In genomic region chr7:131501422-131501821, GRCh38 we compare ENCODE assay signal across 10 cellular contexts. TPM values are rescaled to one million over a fixed set of nuclear protein-coding genes. Genes with fewer than 3 reads are reported as not detected.
DNase-seq lines count a peak whose midpoint lies in the region; ATAC-seq and TF ChIP-seq lines count a peak whose summit lies in the region.
"Had no signal": no experiment of that assay in that cellular context is flagged by ENCODE, and none has a peak within 500 bp of the region (broad histone marks: within the 10 kb centered on the region; RNA-seq: fewer than 3 reads in every experiment).

No MANE protein-coding gene starts in this region.

- DNase-seq in SK-N-SH (no peak), mucosa of descending colon (no peak), neuronal stem cell (ENCODE audit: low spot score) (no peak), G401 (ENCODE audit: low spot score) (no peak), ascending aorta (ENCODE audit: low spot score in 2 of 2) (no peak)
- DNase-seq in activated CD8-positive, alpha-beta T cell treated with anti-CD3 and anti-CD28 coated beads for 36 hours, result peak; percentile 82

- H3K27ac ChIP-seq in SK-N-SH (ENCODE audit: low read depth in 2 of 2, low read length in 1 of 2), result peak overlapping the region; percentile 32 to 89
- no peak overlapping the region for H3K27ac ChIP-seq in neuronal stem cell (replicated peaks; ENCODE audit: low read length)
- no peak overlapping the region for H3K27ac ChIP-seq in ascending aorta
- H3K27ac ChIP-seq: 22Rv1 had no signal

- TF ChIP-seq CTCF in SK-N-SH (IDR thresholded peaks at IDR 0.05) (no peak), mucosa of descending colon (IDR thresholded peaks at IDR 0.05) (no peak), ascending aorta (IDR thresholded peaks at IDR 0.05) (no peak)
- no peak for TF ChIP-seq CTCF in activated CD8-positive, alpha-beta T cell treated with anti-CD3 and anti-CD28 coated beads for 36 hours (IDR thresholded peaks at IDR 0.05)

- no peak overlapping the region for H2AK5ac ChIP-seq in neuronal stem cell (ENCODE audit: low read depth, low read length)

- intact Hi-C loops in activated CD8-positive, alpha-beta T cell treated with anti-CD3 and anti-CD28 coated beads for 36 hours (cut with micrococcal nuclease), result no loop called here
- intact Hi-C loops in mucosa of descending colon (cut with DNase I, micrococcal nuclease) (no loop called here), ascending aorta (cut with DNase I) (no loop called here)

- WGBS in SK-N-SH (ENCODE audit: low lambda C conversion rate), result 98% methylated on average over 3 of the region's 3 CpGs
- WGBS in neuronal stem cell (ENCODE audit: extremely low coverage in 2 of 2, insufficient read length in 2 of 2, insufficient replicate concordance in 1 of 2), 2 donors, result no CpG with 5 or more reads among the region's 3 CpGs

- H3K9me3 Mint-ChIP-seq in activated CD8-positive, alpha-beta T cell treated with anti-CD3 and anti-CD28 coated beads for 36 hours, result no peaks in the 10 kb centered on the region

- POLR2A ChIA-PET in SK-N-SH (lab: Yijun Ruan, JAX), result interaction anchor here (1.0 kb wide), 1 partner anchor 10 kb away, joined by 3 read pairs; no protein-coding TSS in a partner anchor
- POLR2A ChIA-PET in activated CD8-positive, alpha-beta T cell treated with anti-CD3 and anti-CD28 coated beads for 36 hours (lab: Charles Lee), result interaction anchor here (0.6 to 1.8 kb wide), 2 partner anchors 12 to 312 kb away, joined by 3 to 7 read pairs; no protein-coding TSS in a partner anchor

- peak overlapping the region; percentile 18 for H3K27ac Mint-ChIP-seq in activated CD8-positive, alpha-beta T cell treated with anti-CD3 and anti-CD28 coated beads for 36 hours

- in situ Hi-C loops in G401 (cut with HindIII; ENCODE audit: low sequenced_read_pairs), result no loop called here

- no peak overlapping the region for H2BK12ac ChIP-seq in neuronal stem cell (ENCODE audit: low read length)

- no peaks in the 10 kb centered on the region for H3K9me3 ChIP-seq in SK-N-SH
- H3K9me3 ChIP-seq in mucosa of descending colon, result no peaks in the 10 kb centered on the region
- no peaks in the 10 kb centered on the region for H3K9me3 ChIP-seq in neuronal stem cell (replicated peaks in 1 of 2; ENCODE audit: control insufficient read depth in 2 of 2, insufficient read depth in 1 of 2, low read depth in 1 of 2, low read length in 2 of 2)
- no peaks in the 10 kb centered on the region for H3K9me3 ChIP-seq in ascending aorta

- peaks cover 53% of the 10 kb centered on the region; the same call in 1 of the 2 replicates for H4K20me1 ChIP-seq in SK-N-SH (ENCODE audit: insufficient read depth)

- no peak overlapping the region for H3K14ac ChIP-seq in neuronal stem cell (ENCODE audit: low read length)

- peaks cover 34% of the 10 kb centered on the region for H3K4me1 Mint-ChIP-seq in activated CD8-positive, alpha-beta T cell treated with anti-CD3 and anti-CD28 coated beads for 36 hours (ENCODE audit: low read depth)

- no peaks in the 10 kb centered on the region for H3K27me3 ChIP-seq in SK-N-SH (ENCODE audit: insufficient read depth)
- no peaks in the 10 kb centered on the region for H3K27me3 ChIP-seq in neuronal stem cell (ENCODE audit: control insufficient read depth in 3 of 3, insufficient read depth in 3 of 3, low read depth in 1 of 3, low read length in 3 of 3)
- no peaks in the 10 kb centered on the region for H3K27me3 ChIP-seq in ascending aorta

- H4K91ac ChIP-seq in neuronal stem cell (ENCODE audit: low read depth, low read length, poor library complexity), result no peak overlapping the region

- H2BK15ac ChIP-seq in neuronal stem cell (ENCODE audit: low read length), result no peak overlapping the region

- peaks cover 13% of the 10 kb centered on the region for H3K79me2 ChIP-seq in SK-N-SH (ENCODE audit: insufficient read depth)

- H3K4ac ChIP-seq in neuronal stem cell (ENCODE audit: low read length), result no peak overlapping the region

- H3K4me1 ChIP-seq in SK-N-SH (ENCODE audit: control insufficient read depth in 1 of 2, insufficient read depth in 2 of 2, low read depth in 1 of 2, low read length in 1 of 2) (peaks cover 20 to 31% of the 10 kb centered on the region in 2 experiments; a peak in 3 of 4 replicates), mucosa of descending colon (ENCODE audit: low read depth) (no peaks in the 10 kb centered on the region), neuronal stem cell (ENCODE audit: control insufficient read depth in 2 of 2, insufficient read depth in 1 of 2, low read depth in 1 of 2, low read length in 2 of 2) (peaks cover 4 to 8% of the 10 kb centered on the region in 2 donors), ascending aorta (no peaks in the 10 kb centered on the region)

- no peaks in the 10 kb centered on the region for H3K79me1 ChIP-seq in neuronal stem cell (ENCODE audit: low read depth, low read length)

- no peak overlapping the region for H3K4me2 ChIP-seq in SK-N-SH
- no peak overlapping the region for H3K4me2 ChIP-seq in neuronal stem cell (ENCODE audit: insufficient read depth, low read length, poor library complexity, severe bottlenecking)

- H4K8ac ChIP-seq in neuronal stem cell (ENCODE audit: low read depth, low read length), result no peak overlapping the region

- no peak overlapping the region for H3K4me3 Mint-ChIP-seq in activated CD8-positive, alpha-beta T cell treated with anti-CD3 and anti-CD28 coated beads for 36 hours

- TF ChIP-seq EP300 in SK-N-SH (IDR thresholded peaks at IDR 0.05; ENCODE audit: borderline replicate concordance in 1 of 2, low read depth in 1 of 2, low read length in 1 of 2), result no peak

- H3F3A ChIP-seq in SK-N-SH (replicated peaks; ENCODE audit: insufficient read depth), result peaks cover 84% of the 10 kb centered on the region

- no peak overlapping the region for H3K18ac ChIP-seq in neuronal stem cell (ENCODE audit: low read length)

- TF ChIP-seq RAD21 in SK-N-SH (IDR thresholded peaks at IDR 0.05; ENCODE audit: low read length), result no peak

- no peak overlapping the region for H2BK5ac ChIP-seq in neuronal stem cell (ENCODE audit: low read length)

- ATAC-seq in SK-N-SH treated with all-trans-retinoic acid at 6 μM for 48 hours (no peak), HG03095 (IDR thresholded peaks at IDR 0.05; ENCODE audit: unreplicated experiment) (peak; percentile 80), mucosa of descending colon (peak; percentile 36)
- peak; percentile 93 for ATAC-seq in activated CD8-positive, alpha-beta T cell treated with anti-CD3 and anti-CD28 coated beads for 36 hours

- no peaks in the 10 kb centered on the region for H3K9me2 ChIP-seq in SK-N-SH

- H3K9ac ChIP-seq in SK-N-SH (no peak overlapping the region), neuronal stem cell (ENCODE audit: low read depth, low read length, poor library complexity) (no peak overlapping the region)

- no peaks in the 10 kb centered on the region for H3K27me3 Mint-ChIP-seq in activated CD8-positive, alpha-beta T cell treated with anti-CD3 and anti-CD28 coated beads for 36 hours

- CTCF ChIA-PET in SK-N-SH (lab: Yijun Ruan, JAX), result interaction anchor here (0.7 to 15.5 kb wide), 7 partner anchors 12 to 432 kb away, joined by 3 to 291 read pairs (median 12); no protein-coding TSS in a partner anchor
- CTCF ChIA-PET in activated CD8-positive, alpha-beta T cell treated with anti-CD3 and anti-CD28 coated beads for 36 hours (lab: Charles Lee), result interaction anchor here (0.9 to 3.9 kb wide), 6 partner anchors 9 to 154 kb away, joined by 3 to 29 read pairs (median 4); no protein-coding TSS in a partner anchor

- H2BK120ac ChIP-seq in neuronal stem cell (ENCODE audit: low read depth, low read length), result no peak overlapping the region

- no peak overlapping the region for H3K23ac ChIP-seq in neuronal stem cell (ENCODE audit: low read depth, low read length, poor library complexity)

- H3K36me3 ChIP-seq in SK-N-SH (replicated peaks in 1 of 2; ENCODE audit: control insufficient read depth in 1 of 2, insufficient read depth in 2 of 2, low read length in 1 of 2), result peaks cover 63 to 73% of the 10 kb centered on the region in 2 experiments
- H3K36me3 ChIP-seq in mucosa of descending colon (ENCODE audit: low read depth), result no peaks in the 10 kb centered on the region
- peaks cover 16 to 99% of the 10 kb centered on the region in 2 donors for H3K36me3 ChIP-seq in neuronal stem cell (replicated peaks in 1 of 2; ENCODE audit: control insufficient read depth in 2 of 2, insufficient read depth in 2 of 2, low read length in 2 of 2)
- peaks cover 0 to 14% of the 10 kb centered on the region in 2 donors for H3K36me3 ChIP-seq in ascending aorta

- no peaks in the 10 kb centered on the region for H3K36me3 Mint-ChIP-seq in activated CD8-positive, alpha-beta T cell treated with anti-CD3 and anti-CD28 coated beads for 36 hours (ENCODE audit: low read depth)

- H2AFZ ChIP-seq in SK-N-SH (ENCODE audit: low read depth) (no peak overlapping the region), neuronal stem cell (ENCODE audit: low read length) (no peak overlapping the region)

- no peak overlapping the region for H3K4me3 ChIP-seq in SK-N-SH (ENCODE audit: low read depth in 2 of 2, low read length in 1 of 2)
- H3K4me3 ChIP-seq in mucosa of descending colon, result no peak overlapping the region
- no peak overlapping the region for H3K4me3 ChIP-seq in neuronal stem cell (ENCODE audit: low read length in 2 of 2)
- no peak overlapping the region for H3K4me3 ChIP-seq in ascending aorta
- H3K4me3 ChIP-seq: skin epidermis had no signal

TF ChIP-seq in SK-N-SH, 30 proteins besides CTCF, POLR2A, EP300 and RAD21 (continues in another document):
- TF ChIP-seq JUND (IDR thresholded peaks at IDR 0.05), result no peak

TF ChIP-seq in SK-N-SH treated with all-trans-retinoic acid at 6 μM for 48 hours, 23 proteins besides CTCF, POLR2A, EP300 and RAD21:
- TF ChIP-seq GLIS3 (CRISPR knock-in tag; IDR thresholded peaks at IDR 0.05), result no peak
- TF ChIP-seq PPARA (CRISPR knock-in tag; IDR thresholded peaks at IDR 0.05; ENCODE audit: borderline replicate concordance), result no peak
- TF ChIP-seq ZNF70 (CRISPR knock-in tag; IDR thresholded peaks at IDR 0.05), result no peak
- TF ChIP-seq ZFP30 (CRISPR knock-in tag; IDR thresholded peaks at IDR 0.05), result no peak

RNA-seq across cellular contexts. Expression of gene PODXL, which starts 55.0 kb away (rescaled TPM):
- 76.1 and 86.0 TPM in 2 replicates for polyA plus RNA-seq in SK-N-SH (2012; rRNA removed)
- polyA plus RNA-seq in SK-N-SH (2012; cell fraction: cytosol; rRNA removed), result 44.3 and 58.4 TPM in 2 replicates
- polyA plus RNA-seq in SK-N-SH (2012; cell fraction: nucleus; rRNA removed), result 131 and 142 TPM in 2 replicates
- under 1 TPM; 0.45 to 0.51 TPM for total RNA-seq in activated CD8-positive, alpha-beta T cell treated with anti-CD3 and anti-CD28 coated beads for 36 hours
- 10 to 100 TPM; 11.8 to 25.6 (median 12.8) TPM for total RNA-seq in mucosa of descending colon
- polyA plus RNA-seq in neuronal stem cell (2013, experiment 1 of 2), result 42.1 TPM
- polyA plus RNA-seq in neuronal stem cell (2013, experiment 2 of 2), result 42.8 TPM
- total RNA-seq in G401 (2014; rRNA removed; shearing (Covaris generic)), result 0.62 and 0.92 TPM in 2 replicates
- total RNA-seq in ascending aorta, result 141 TPM

Comparison
In these comparisons a context has a peak if more than half of its experiments do, and no peak if none do; other contexts are left out.
1. H3K27ac ChIP-seq: peak in SK-N-SH (2 of 2); none in neuronal stem cell (single experiment) and ascending aorta (0 of 2).